In genomic region chr18:67893896-67894295, GRCh38 we compare ENCODE assay signal across 31 cellular contexts.
"Had no signal": no experiment of that assay in that cellular context is flagged by ENCODE, and none has a peak within 500 bp of the region (broad histone marks: within the 10 kb centered on the region; RNA-seq: fewer than 3 reads in every experiment).

No MANE protein-coding gene starts in this region.

- H3K9me3 Mint-ChIP-seq: activated B cell treated with CpG ODN at 0.5 μM for 24 hours; activated CD4-positive, alpha-beta memory T cell treated with anti-CD3 and anti-CD28 coated beads for 36 hours; activated naive CD4-positive, alpha-beta T cell treated with anti-CD3 and anti-CD28 coated beads, Interleukin-2, amount 10 ng/mL, durations not matched to agents 7 days and 5 days; activated naive CD8-positive, alpha-beta T cell treated with anti-CD3 and anti-CD28 coated beads, Interleukin-2, amount 50 U/mL, for 24 hours; activated T-cell treated with anti-CD3 and anti-CD28 coated beads, Interleukin-2, amount 50 U/mL, for 4 hours; brain; T-cell had no signal

- H3K4me1 Mint-ChIP-seq: activated B cell treated with CpG ODN at 0.5 μM for 24 hours; activated naive CD4-positive, alpha-beta T cell treated with anti-CD3 and anti-CD28 coated beads, Interleukin-2, amount 10 ng/mL, durations not matched to agents 7 days and 5 days; activated naive CD8-positive, alpha-beta T cell treated with anti-CD3 and anti-CD28 coated beads, Interleukin-2, amount 50 U/mL, for 24 hours; T-cell; T-helper 17 cell had no signal

- H3K27ac ChIP-seq: KMS-11, PC-9, VCaP had no signal

- H3K27me3 Mint-ChIP-seq: activated B cell treated with CpG ODN at 0.5 μM for 24 hours; activated CD4-positive, alpha-beta memory T cell treated with anti-CD3 and anti-CD28 coated beads for 36 hours; activated naive CD4-positive, alpha-beta T cell treated with anti-CD3 and anti-CD28 coated beads, Interleukin-2, amount 10 ng/mL, durations not matched to agents 7 days and 5 days; activated naive CD8-positive, alpha-beta T cell treated with anti-CD3 and anti-CD28 coated beads, Interleukin-2, amount 50 U/mL, for 24 hours; T-cell; T-helper 17 cell had no signal

- H2AFZ ChIP-seq: PC-9 had no signal

- H3K27ac Mint-ChIP-seq: activated B cell treated with CpG ODN at 0.5 μM for 24 hours; activated CD4-positive, alpha-beta memory T cell treated with anti-CD3 and anti-CD28 coated beads for 36 hours; activated naive CD4-positive, alpha-beta T cell treated with anti-CD3 and anti-CD28 coated beads, Interleukin-2, amount 10 ng/mL, durations not matched to agents 7 days and 5 days; activated naive CD8-positive, alpha-beta T cell; activated naive CD8-positive, alpha-beta T cell treated with anti-CD3 and anti-CD28 coated beads, Interleukin-2, amount 50 U/mL, for 24 hours; brain; T-cell; T-helper 17 cell had no signal

- DNase-seq: activated B cell treated with CpG ODN at 0.5 μM for 24 hours; activated CD4-positive, alpha-beta memory T cell treated with anti-CD3 and anti-CD28 coated beads for 36 hours; activated CD4-positive, alpha-beta T cell treated with anti-CD3 and anti-CD28 coated beads for 4 hours; activated CD4-positive, alpha-beta T cell treated with anti-CD3 and anti-CD28 coated beads, Interleukin-2, amount 50 U/mL, for 1 hour; activated CD4-positive, CD25-positive, alpha-beta regulatory T cell treated with anti-CD3 and anti-CD28 coated beads, Interleukin-2, amount 50 U/mL, for 72 hours; activated CD8-positive, alpha-beta memory T cell treated with anti-CD3 and anti-CD28 coated beads, Interleukin-2, amount 50 U/mL, for 4 hours; activated effector memory CD4-positive, alpha-beta T cell treated with Interleukin-2 at 50 U/mL for 16 hours; activated naive CD4-positive, alpha-beta T cell treated with anti-CD3 and anti-CD28 coated beads, Interleukin-2, amount 10 ng/mL, durations not matched to agents 7 days and 5 days; activated naive CD8-positive, alpha-beta T cell treated with anti-CD3 and anti-CD28 coated beads, Interleukin-2, amount 50 U/mL, for 24 hours; activated T-cell treated with anti-CD3 and anti-CD28 coated beads for 4 hours; activated T-cell treated with anti-CD3 and anti-CD28 coated beads, Interleukin-2, amount 50 U/mL, for 4 hours; anterior cingulate cortex; caudate nucleus; MM.1S; MV-4-11; NCI-H1092; NCI-H1436 treated with DMSO at 0.1 percent for 48 hours; NCI-H1694 treated with DMSO at 0.1 percent for 48 hours; NCI-H2029; NCI-H345; NCI-H524 treated with DMSO at 0.1 percent for 48 hours; NCI-H748 treated with DMSO at 0.1 percent for 48 hours; NK-92 treated with Interleukin-12 subunit alpha and Interleukin-12 subunit beta, amount 100 ng/mL, for 24 hours; PC-9; SHP77 treated with DMSO at 0.1 percent for 48 hours; T-cell; T-helper 17 cell had no signal

- H3K9ac ChIP-seq: KMS-11 had no signal

- H3K36me3 Mint-ChIP-seq: activated CD4-positive, alpha-beta memory T cell treated with anti-CD3 and anti-CD28 coated beads for 36 hours; activated naive CD4-positive, alpha-beta T cell treated with anti-CD3 and anti-CD28 coated beads, Interleukin-2, amount 10 ng/mL, durations not matched to agents 7 days and 5 days; activated naive CD8-positive, alpha-beta T cell; brain; T-cell had no signal

- H3K4me3 Mint-ChIP-seq: activated B cell treated with CpG ODN at 0.5 μM for 24 hours; activated CD4-positive, alpha-beta memory T cell treated with anti-CD3 and anti-CD28 coated beads for 36 hours; activated naive CD4-positive, alpha-beta T cell treated with anti-CD3 and anti-CD28 coated beads, Interleukin-2, amount 10 ng/mL, durations not matched to agents 7 days and 5 days; activated naive CD8-positive, alpha-beta T cell; activated naive CD8-positive, alpha-beta T cell treated with anti-CD3 and anti-CD28 coated beads, Interleukin-2, amount 50 U/mL, for 24 hours; activated T-cell treated with anti-CD3 and anti-CD28 coated beads, Interleukin-2, amount 50 U/mL, for 4 hours; brain; T-cell had no signal

- H3K4me2 ChIP-seq: KMS-11, PC-9 had no signal

- H3K4me3 ChIP-seq: PC-9 had no signal
